1 cellular context compared by ENCODE assay signal in genomic region chr17:59381716-59382570, GRCh38.
TF ChIP-seq lines count a peak whose summit lies in the region.

No MANE protein-coding gene starts in this region.

TF ChIP-seq in GM23338, 12 proteins besides CTCF, POLR2A, EP300 and RAD21 (continued from another document):
- TF ChIP-seq ZNF462 (CRISPR knock-in tag; IDR thresholded peaks at IDR 0.05), result no peak
- TF ChIP-seq CREB1 (CRISPR knock-in tag; IDR thresholded peaks at IDR 0.05; ENCODE audit: low read depth), result no peak
- no peak for TF ChIP-seq POLR2AphosphoS5 (IDR thresholded peaks at IDR 0.05; ENCODE audit: low read depth)
- TF ChIP-seq STAT1 (IDR thresholded peaks at IDR 0.05; ENCODE audit: unreplicated experiment), result no peak
- TF ChIP-seq JUNB (IDR thresholded peaks at IDR 0.05; ENCODE audit: unreplicated experiment), result no peak
- no peak for TF ChIP-seq ETS1 (IDR thresholded peaks at IDR 0.05)
- no peak for TF ChIP-seq ZNF114 (CRISPR knock-in tag; IDR thresholded peaks at IDR 0.05)
- no peak for TF ChIP-seq EZH2 (IDR thresholded peaks at IDR 0.05; ENCODE audit: low read depth, unreplicated experiment)
- TF ChIP-seq NANOG (IDR thresholded peaks at IDR 0.05; ENCODE audit: borderline replicate concordance), result no peak
